ENCODE assay signal across 1 cellular context in the genomic region with DNA sequence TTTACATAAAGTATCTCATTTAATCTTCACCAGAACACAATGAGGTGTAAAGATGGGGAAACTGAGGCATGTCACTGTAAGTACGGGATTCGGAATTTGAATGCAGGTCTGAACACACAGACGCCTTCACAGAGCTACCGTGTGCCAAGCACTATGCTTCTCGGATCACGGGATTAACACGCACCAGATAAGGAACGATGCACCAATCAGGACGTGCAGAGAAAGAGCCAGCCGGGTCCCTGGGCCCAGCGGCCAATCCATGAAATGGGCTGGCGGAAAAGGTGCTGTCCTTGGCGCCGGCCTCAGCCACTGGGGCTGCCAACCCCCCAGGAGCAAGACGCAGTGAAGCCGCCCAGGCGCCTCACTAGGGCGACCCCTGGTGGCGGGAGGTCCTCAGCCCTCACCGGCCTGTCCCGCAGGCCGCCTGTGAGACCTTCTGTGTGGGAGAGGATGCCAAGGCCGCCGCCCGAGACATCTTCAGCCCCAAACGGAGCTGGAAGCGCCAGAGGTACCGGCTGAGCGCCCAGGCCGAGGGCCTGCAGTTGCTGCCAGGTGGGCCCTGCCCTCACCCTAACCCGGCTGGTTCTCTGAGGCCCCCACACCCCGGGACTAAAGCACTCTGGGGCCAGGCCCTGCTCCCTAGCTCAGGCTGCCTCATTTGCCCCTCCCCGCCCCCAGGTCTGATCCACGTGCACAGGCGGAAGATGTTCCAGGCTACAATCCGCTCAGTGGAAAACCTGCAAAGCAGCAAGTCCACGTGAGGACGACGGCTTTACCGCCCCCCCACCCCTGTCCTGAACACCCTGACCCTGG.
A peak's percentile ranks its signal among the peaks of the same experiment; 100 is the strongest.
TF ChIP-seq lines count a peak whose summit lies in the region.

No MANE protein-coding gene starts in this region.

TF ChIP-seq in HepG2, 621 proteins besides CTCF, POLR2A, EP300 and RAD21 (continued from another document and continues in another):
- TF ChIP-seq, protein P1, sequence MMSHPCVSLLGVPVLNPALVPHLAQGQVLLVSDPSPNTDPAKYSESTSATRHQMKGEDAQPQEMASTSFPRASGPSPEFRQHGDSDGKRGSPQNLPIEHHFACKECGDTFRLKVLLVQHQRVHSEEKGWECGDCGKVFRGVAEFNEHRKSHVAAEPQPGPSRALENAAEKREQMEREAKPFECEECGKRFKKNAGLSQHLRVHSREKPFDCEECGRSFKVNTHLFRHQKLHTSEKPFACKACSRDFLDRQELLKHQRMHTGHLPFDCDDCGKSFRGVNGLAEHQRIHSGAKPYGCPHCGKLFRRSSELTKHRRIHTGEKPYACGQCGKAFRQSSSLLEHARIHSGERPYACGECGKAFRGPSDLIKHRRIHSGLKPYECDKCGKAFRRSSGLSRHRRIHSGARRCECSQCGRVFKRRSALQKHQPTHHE (CRISPR knock-in tag; IDR thresholded peaks at IDR 0.05; ENCODE audit: borderline replicate concordance), result no peak
- no peak for TF ChIP-seq ZFYVE20 (CRISPR knock-in tag; IDR thresholded peaks at IDR 0.05; ENCODE audit: borderline replicate concordance, low read depth)
- TF ChIP-seq, protein P2, sequence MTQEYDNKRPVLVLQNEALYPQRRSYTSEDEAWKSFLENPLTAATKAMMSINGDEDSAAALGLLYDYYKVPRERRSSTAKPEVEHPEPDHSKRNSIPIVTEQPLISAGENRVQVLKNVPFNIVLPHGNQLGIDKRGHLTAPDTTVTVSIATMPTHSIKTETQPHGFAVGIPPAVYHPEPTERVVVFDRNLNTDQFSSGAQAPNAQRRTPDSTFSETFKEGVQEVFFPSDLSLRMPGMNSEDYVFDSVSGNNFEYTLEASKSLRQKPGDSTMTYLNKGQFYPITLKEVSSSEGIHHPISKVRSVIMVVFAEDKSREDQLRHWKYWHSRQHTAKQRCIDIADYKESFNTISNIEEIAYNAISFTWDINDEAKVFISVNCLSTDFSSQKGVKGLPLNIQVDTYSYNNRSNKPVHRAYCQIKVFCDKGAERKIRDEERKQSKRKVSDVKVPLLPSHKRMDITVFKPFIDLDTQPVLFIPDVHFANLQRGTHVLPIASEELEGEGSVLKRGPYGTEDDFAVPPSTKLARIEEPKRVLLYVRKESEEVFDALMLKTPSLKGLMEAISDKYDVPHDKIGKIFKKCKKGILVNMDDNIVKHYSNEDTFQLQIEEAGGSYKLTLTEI (CRISPR knock-in tag; conservative IDR thresholded peaks at IDR 0.05), result no peak
- TF ChIP-seq, protein P3, sequence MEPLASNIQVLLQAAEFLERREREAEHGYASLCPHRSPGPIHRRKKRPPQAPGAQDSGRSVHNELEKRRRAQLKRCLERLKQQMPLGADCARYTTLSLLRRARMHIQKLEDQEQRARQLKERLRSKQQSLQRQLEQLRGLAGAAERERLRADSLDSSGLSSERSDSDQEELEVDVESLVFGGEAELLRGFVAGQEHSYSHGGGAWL (CRISPR knock-in tag; IDR thresholded peaks at IDR 0.05), result peak; percentile 75; the same call in 1 of the 2 replicates
- TF ChIP-seq FOSL2 (CRISPR knock-in tag; IDR thresholded peaks at IDR 0.05), result peak; percentile 17; the same call in 1 of the 2 replicates
- TF ChIP-seq CHD2 (IDR thresholded peaks at IDR 0.05; ENCODE audit: low read depth, low read length), result no peak
- TF ChIP-seq ZNF530 (CRISPR knock-in tag; IDR thresholded peaks at IDR 0.05; ENCODE audit: low read depth), result no peak
- TF ChIP-seq, protein P4, sequence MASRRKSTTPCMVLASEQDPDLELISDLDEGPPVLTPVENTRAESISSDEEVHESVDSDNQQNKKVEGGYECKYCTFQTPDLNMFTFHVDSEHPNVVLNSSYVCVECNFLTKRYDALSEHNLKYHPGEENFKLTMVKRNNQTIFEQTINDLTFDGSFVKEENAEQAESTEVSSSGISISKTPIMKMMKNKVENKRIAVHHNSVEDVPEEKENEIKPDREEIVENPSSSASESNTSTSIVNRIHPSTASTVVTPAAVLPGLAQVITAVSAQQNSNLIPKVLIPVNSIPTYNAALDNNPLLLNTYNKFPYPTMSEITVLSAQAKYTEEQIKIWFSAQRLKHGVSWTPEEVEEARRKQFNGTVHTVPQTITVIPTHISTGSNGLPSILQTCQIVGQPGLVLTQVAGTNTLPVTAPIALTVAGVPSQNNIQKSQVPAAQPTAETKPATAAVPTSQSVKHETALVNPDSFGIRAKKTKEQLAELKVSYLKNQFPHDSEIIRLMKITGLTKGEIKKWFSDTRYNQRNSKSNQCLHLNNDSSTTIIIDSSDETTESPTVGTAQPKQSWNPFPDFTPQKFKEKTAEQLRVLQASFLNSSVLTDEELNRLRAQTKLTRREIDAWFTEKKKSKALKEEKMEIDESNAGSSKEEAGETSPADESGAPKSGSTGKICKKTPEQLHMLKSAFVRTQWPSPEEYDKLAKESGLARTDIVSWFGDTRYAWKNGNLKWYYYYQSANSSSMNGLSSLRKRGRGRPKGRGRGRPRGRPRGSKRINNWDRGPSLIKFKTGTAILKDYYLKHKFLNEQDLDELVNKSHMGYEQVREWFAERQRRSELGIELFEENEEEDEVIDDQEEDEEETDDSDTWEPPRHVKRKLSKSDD (CRISPR knock-in tag; IDR thresholded peaks at IDR 0.05; ENCODE audit: low read depth), result no peak
- TF ChIP-seq ZNF234 (CRISPR knock-in tag; conservative IDR thresholded peaks at IDR 0.05), result no peak
- TF ChIP-seq, protein P5, sequence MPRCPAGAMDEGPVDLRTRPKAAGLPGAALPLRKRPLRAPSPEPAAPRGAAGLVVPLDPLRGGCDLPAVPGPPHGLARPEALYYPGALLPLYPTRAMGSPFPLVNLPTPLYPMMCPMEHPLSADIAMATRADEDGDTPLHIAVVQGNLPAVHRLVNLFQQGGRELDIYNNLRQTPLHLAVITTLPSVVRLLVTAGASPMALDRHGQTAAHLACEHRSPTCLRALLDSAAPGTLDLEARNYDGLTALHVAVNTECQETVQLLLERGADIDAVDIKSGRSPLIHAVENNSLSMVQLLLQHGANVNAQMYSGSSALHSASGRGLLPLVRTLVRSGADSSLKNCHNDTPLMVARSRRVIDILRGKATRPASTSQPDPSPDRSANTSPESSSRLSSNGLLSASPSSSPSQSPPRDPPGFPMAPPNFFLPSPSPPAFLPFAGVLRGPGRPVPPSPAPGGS (CRISPR knock-in tag; IDR thresholded peaks at IDR 0.05), result no peak
- TF ChIP-seq ONECUT2 (CRISPR knock-in tag; IDR thresholded peaks at IDR 0.05), result no peak
- TF ChIP-seq, protein P6, sequence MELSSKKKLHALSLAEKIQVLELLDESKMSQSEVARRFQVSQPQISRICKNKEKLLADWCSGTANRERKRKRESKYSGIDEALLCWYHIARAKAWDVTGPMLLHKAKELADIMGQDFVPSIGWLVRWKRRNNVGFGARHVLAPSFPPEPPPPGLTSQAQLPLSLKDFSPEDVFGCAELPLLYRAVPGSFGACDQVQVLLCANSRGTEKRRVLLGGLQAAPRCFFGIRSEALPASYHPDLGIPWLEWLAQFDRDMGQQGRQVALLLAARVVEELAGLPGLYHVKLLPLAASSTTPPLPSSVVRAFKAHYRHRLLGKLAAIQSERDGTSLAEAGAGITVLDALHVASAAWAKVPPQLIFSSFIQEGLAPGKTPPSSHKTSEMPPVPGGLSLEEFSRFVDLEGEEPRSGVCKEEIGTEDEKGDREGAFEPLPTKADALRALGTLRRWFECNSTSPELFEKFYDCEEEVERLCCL (CRISPR knock-in tag; IDR thresholded peaks at IDR 0.05; ENCODE audit: borderline replicate concordance), result no peak
- TF ChIP-seq ZSCAN22 (CRISPR knock-in tag; IDR thresholded peaks at IDR 0.05), result no peak
- TF ChIP-seq ZNF225 (CRISPR knock-in tag; IDR thresholded peaks at IDR 0.05), result no peak
- TF ChIP-seq ZNF274 (CRISPR knock-in tag; IDR thresholded peaks at IDR 0.05), result no peak; the same call in 1 of the 2 replicates
- TF ChIP-seq, protein P7, sequence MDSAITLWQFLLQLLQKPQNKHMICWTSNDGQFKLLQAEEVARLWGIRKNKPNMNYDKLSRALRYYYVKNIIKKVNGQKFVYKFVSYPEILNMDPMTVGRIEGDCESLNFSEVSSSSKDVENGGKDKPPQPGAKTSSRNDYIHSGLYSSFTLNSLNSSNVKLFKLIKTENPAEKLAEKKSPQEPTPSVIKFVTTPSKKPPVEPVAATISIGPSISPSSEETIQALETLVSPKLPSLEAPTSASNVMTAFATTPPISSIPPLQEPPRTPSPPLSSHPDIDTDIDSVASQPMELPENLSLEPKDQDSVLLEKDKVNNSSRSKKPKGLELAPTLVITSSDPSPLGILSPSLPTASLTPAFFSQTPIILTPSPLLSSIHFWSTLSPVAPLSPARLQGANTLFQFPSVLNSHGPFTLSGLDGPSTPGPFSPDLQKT (CRISPR knock-in tag; IDR thresholded peaks at IDR 0.05; ENCODE audit: borderline replicate concordance), result no peak
- TF ChIP-seq, protein P8, sequence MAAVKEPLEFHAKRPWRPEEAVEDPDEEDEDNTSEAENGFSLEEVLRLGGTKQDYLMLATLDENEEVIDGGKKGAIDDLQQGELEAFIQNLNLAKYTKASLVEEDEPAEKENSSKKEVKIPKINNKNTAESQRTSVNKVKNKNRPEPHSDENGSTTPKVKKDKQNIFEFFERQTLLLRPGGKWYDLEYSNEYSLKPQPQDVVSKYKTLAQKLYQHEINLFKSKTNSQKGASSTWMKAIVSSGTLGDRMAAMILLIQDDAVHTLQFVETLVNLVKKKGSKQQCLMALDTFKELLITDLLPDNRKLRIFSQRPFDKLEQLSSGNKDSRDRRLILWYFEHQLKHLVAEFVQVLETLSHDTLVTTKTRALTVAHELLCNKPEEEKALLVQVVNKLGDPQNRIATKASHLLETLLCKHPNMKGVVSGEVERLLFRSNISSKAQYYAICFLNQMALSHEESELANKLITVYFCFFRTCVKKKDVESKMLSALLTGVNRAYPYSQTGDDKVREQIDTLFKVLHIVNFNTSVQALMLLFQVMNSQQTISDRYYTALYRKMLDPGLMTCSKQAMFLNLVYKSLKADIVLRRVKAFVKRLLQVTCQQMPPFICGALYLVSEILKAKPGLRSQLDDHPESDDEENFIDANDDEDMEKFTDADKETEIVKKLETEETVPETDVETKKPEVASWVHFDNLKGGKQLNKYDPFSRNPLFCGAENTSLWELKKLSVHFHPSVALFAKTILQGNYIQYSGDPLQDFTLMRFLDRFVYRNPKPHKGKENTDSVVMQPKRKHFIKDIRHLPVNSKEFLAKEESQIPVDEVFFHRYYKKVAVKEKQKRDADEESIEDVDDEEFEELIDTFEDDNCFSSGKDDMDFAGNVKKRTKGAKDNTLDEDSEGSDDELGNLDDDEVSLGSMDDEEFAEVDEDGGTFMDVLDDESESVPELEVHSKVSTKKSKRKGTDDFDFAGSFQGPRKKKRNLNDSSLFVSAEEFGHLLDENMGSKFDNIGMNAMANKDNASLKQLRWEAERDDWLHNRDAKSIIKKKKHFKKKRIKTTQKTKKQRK (IDR thresholded peaks at IDR 0.05; ENCODE audit: low read length), result no peak
- TF ChIP-seq FOXC1 (CRISPR knock-in tag; IDR thresholded peaks at IDR 0.05; ENCODE audit: borderline replicate concordance), result no peak
- no peak for TF ChIP-seq ZNF460 (CRISPR knock-in tag; IDR thresholded peaks at IDR 0.05; ENCODE audit: borderline replicate concordance)
- TF ChIP-seq, protein P9, sequence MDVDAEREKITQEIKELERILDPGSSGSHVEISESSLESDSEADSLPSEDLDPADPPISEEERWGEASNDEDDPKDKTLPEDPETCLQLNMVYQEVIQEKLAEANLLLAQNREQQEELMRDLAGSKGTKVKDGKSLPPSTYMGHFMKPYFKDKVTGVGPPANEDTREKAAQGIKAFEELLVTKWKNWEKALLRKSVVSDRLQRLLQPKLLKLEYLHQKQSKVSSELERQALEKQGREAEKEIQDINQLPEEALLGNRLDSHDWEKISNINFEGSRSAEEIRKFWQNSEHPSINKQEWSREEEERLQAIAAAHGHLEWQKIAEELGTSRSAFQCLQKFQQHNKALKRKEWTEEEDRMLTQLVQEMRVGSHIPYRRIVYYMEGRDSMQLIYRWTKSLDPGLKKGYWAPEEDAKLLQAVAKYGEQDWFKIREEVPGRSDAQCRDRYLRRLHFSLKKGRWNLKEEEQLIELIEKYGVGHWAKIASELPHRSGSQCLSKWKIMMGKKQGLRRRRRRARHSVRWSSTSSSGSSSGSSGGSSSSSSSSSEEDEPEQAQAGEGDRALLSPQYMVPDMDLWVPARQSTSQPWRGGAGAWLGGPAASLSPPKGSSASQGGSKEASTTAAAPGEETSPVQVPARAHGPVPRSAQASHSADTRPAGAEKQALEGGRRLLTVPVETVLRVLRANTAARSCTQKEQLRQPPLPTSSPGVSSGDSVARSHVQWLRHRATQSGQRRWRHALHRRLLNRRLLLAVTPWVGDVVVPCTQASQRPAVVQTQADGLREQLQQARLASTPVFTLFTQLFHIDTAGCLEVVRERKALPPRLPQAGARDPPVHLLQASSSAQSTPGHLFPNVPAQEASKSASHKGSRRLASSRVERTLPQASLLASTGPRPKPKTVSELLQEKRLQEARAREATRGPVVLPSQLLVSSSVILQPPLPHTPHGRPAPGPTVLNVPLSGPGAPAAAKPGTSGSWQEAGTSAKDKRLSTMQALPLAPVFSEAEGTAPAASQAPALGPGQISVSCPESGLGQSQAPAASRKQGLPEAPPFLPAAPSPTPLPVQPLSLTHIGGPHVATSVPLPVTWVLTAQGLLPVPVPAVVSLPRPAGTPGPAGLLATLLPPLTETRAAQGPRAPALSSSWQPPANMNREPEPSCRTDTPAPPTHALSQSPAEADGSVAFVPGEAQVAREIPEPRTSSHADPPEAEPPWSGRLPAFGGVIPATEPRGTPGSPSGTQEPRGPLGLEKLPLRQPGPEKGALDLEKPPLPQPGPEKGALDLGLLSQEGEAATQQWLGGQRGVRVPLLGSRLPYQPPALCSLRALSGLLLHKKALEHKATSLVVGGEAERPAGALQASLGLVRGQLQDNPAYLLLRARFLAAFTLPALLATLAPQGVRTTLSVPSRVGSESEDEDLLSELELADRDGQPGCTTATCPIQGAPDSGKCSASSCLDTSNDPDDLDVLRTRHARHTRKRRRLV (CRISPR knock-in tag; IDR thresholded peaks at IDR 0.05), result no peak
- no peak for TF ChIP-seq HOXA5 (CRISPR knock-in tag; IDR thresholded peaks at IDR 0.05)
- no peak for TF ChIP-seq RFXANK (CRISPR knock-in tag; IDR thresholded peaks at IDR 0.05)
- no peak for TF ChIP-seq ZNF790 (CRISPR knock-in tag; IDR thresholded peaks at IDR 0.05; ENCODE audit: borderline replicate concordance)
- TF ChIP-seq CHCHD3 (CRISPR knock-in tag; IDR thresholded peaks at IDR 0.05), result no peak
- TF ChIP-seq ZNF260 (CRISPR knock-in tag; IDR thresholded peaks at IDR 0.05; ENCODE audit: borderline replicate concordance, low read depth), result no peak
- no peak for TF ChIP-seq RNF2 (conservative IDR thresholded peaks at IDR 0.05; ENCODE audit: low read depth)
- TF ChIP-seq TMF1 (CRISPR knock-in tag; IDR thresholded peaks at IDR 0.05; ENCODE audit: low read depth), result peak; percentile 55; the same call in 1 of the 2 replicates
